ENCODE assay signal across 2 cellular contexts in genomic region chr9:94896512-94896911, GRCh38.
TF ChIP-seq lines count a peak whose summit lies in the region.

No MANE protein-coding gene starts in this region.

TF ChIP-seq in A549, 52 proteins besides CTCF, POLR2A, EP300 and RAD21 (continued from another document):
- TF ChIP-seq MAFK (IDR thresholded peaks at IDR 0.05; ENCODE audit: partially characterized antibody) = peak; percentile 98
- no peak for TF ChIP-seq MYC (IDR thresholded peaks at IDR 0.05; ENCODE audit: borderline replicate concordance, low read length)
- no peak for TF ChIP-seq POLR2AphosphoS2 (conservative IDR thresholded peaks at IDR 0.05; ENCODE audit: low read length)
- TF ChIP-seq FOSL2 (IDR thresholded peaks at IDR 0.05) = no peak
- 0 out of 2 replicates have a peak, but pooled peaks have one; percentile 4 for TF ChIP-seq FOSL2 (CRISPR knock-in tag; IDR thresholded peaks at IDR 0.05)
- no peak for TF ChIP-seq TP53 (CRISPR knock-in tag; IDR thresholded peaks at IDR 0.05)
- TF ChIP-seq EHMT2 (IDR thresholded peaks at IDR 0.05; ENCODE audit: low read depth) = no peak
- no peak for TF ChIP-seq ZC3H11A (IDR thresholded peaks at IDR 0.05)
- TF ChIP-seq HOXA7 (CRISPR knock-in tag; IDR thresholded peaks at IDR 0.05) = no peak
TF ChIP-seq in A549: peak in this region for 2.

TF ChIP-seq in IMR-90, 13 proteins besides CTCF, POLR2A, EP300 and RAD21 (continued from another document):
- peak; percentile 80 for TF ChIP-seq MAFK (IDR thresholded peaks at IDR 0.05; ENCODE audit: low read depth, low read length)
